24 cellular contexts compared by ENCODE assay signal in the genomic region with DNA sequence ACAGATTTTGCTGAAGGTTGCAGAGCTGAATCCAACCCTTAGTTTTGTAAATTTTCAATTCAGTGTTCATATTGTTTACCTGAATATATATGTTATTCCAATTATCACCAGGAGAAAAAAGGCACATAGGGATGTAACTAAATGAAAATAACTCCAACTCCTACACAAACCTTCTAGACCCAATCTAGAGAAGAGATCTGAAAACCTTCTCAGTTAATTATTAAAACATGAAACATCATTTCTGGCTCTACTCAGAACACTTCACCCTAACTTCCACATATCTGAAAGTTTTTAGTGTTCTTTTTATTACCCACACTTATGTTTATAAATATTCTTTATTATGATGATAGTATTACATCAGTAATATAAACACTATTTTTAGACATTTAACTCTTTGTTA.
DNase-seq lines count a peak whose midpoint lies in the region; ATAC-seq, FAIRE-seq and TF ChIP-seq lines count a peak whose summit lies in the region.
"Had no signal": no experiment of that assay in that cellular context is flagged by ENCODE, and none has a peak within 500 bp of the region (broad histone marks: within the 10 kb centered on the region; RNA-seq: fewer than 3 reads in every experiment).

No MANE protein-coding gene starts in this region.

- H3K9me3 ChIP-seq in parathyroid adenoma (ENCODE audit: control insufficient read depth, low read length) (no peaks in the 10 kb centered on the region), stomach (no peaks in the 10 kb centered on the region)
- H3K9me3 ChIP-seq: colonic mucosa, thyroid gland had no signal

- intact Hi-C loops in posterior vena cava (cut with DNase I), result no loop called here
- intact Hi-C loops in stomach (cut with DNase I; ENCODE audit: low total_unique reads), result no loop called here

- TF ChIP-seq CTCF in parathyroid adenoma (IDR thresholded peaks at IDR 0.05) (no peak), stomach (IDR thresholded peaks at IDR 0.05) (no peak)

- no peaks in the 10 kb centered on the region for H3K79me2 ChIP-seq in parathyroid adenoma

- H3K27me3 ChIP-seq in parathyroid adenoma (ENCODE audit: control insufficient read depth, insufficient read depth, low read length) (no peaks in the 10 kb centered on the region), stomach (no peaks in the 10 kb centered on the region)
- H3K27me3 ChIP-seq: colonic mucosa, thyroid gland had no signal

- FAIRE-seq in endometrium (lab: Jason Lieb, UNC), result peak; percentile 92
- FAIRE-seq: GM12891, HTR-8/SVneo had no signal

- H3K4me2 ChIP-seq in parathyroid adenoma (ENCODE audit: low read length), result no peak overlapping the region

- no peak overlapping the region for H2AFZ ChIP-seq in parathyroid adenoma

- ATAC-seq in GM18907 (IDR thresholded peaks at IDR 0.05; ENCODE audit: unreplicated experiment) (peak; percentile 61), HG03159 (IDR thresholded peaks at IDR 0.05; ENCODE audit: unreplicated experiment) (peak; percentile 42)
- ATAC-seq: naive thymus-derived CD8-positive, alpha-beta T cell; WTC11 had no signal

- no peak overlapping the region for H3K4me3 ChIP-seq in parathyroid adenoma (ENCODE audit: low read depth, low read length)
- H3K4me3 ChIP-seq in stomach, result no peak overlapping the region
- H3K4me3 ChIP-seq: colonic mucosa, skin epidermis, thyroid gland had no signal

- H3K36me3 ChIP-seq in parathyroid adenoma (ENCODE audit: control insufficient read depth, insufficient read depth, low read length) (no peaks in the 10 kb centered on the region), stomach (peaks cover 4 to 27% (median 21%) of the 10 kb centered on the region in 4 donors)
- H3K36me3 ChIP-seq: colonic mucosa, thyroid gland had no signal

- H3K4me1 ChIP-seq in parathyroid adenoma, result peaks cover 26% of the 10 kb centered on the region
- peaks cover 0 to 21% (median 10%) of the 10 kb centered on the region in 4 donors for H3K4me1 ChIP-seq in stomach
- H3K4me1 ChIP-seq: colonic mucosa had no signal

- TF ChIP-seq POLR2A in stomach (IDR thresholded peaks at IDR 0.05), result no peak

- no peak overlapping the region for H3K9ac ChIP-seq in parathyroid adenoma

- no peak for DNase-seq in NCI-H524 (lab: John Stamatoyannopoulos, UW)
- no peak for DNase-seq in occipital lobe (lab: John Stamatoyannopoulos, UW)
- no peak for DNase-seq in posterior vena cava (ENCODE audit: low spot score)
- DNase-seq in stomach, result no peak
- DNase-seq: activated naive CD8-positive, alpha-beta T cell treated with anti-CD3 and anti-CD28 coated beads for 36 hours; AML-193; CD8-positive, alpha-beta memory T cell; colonic mucosa; left cardiac atrium; MV-4-11; naive thymus-derived CD8-positive, alpha-beta T cell; NCI-H1694 treated with DMSO at 0.1 percent for 48 hours; NCI-H526 treated with DMSO at 0.1 percent for 48 hours; stimulated activated naive B cell treated with anti-CD40 and anti-IgM and Interleukin-4, amounts not matched to agents 10 μg/mL and 1 μg/mL and 100 μg/mL, for 72 hours; T-helper 9 cell; thyroid gland had no signal

- TF ChIP-seq EP300 in stomach (IDR thresholded peaks at IDR 0.05), result no peak

- H3K27ac ChIP-seq in parathyroid adenoma (peak overlapping the region; percentile 70), stomach (no peak overlapping the region)
- H3K27ac ChIP-seq: colonic mucosa, thyroid gland had no signal
